Comparison of ENCODE assay signal across 27 cellular contexts in genomic region chr19:16882146-16882545, GRCh38. TPM values are rescaled to one million over a fixed set of nuclear protein-coding genes. Genes with fewer than 3 reads are reported as not detected.
"Had no signal": no experiment of that assay in that cellular context is flagged by ENCODE, and none has a peak within 500 bp of the region (broad histone marks: within the 10 kb centered on the region; RNA-seq: fewer than 3 reads in every experiment).

No MANE protein-coding gene starts in this region.

- H2AFZ ChIP-seq: hepatocyte had no signal

- H3K4me3 ChIP-seq: gastrocnemius medialis, hepatocyte, left ventricle myocardium inferior, mucosa of descending colon, skin epidermis, thyroid gland, upper lobe of left lung, vagina had no signal

- H3K27me3 ChIP-seq: gastrocnemius medialis, hepatocyte, thyroid gland, upper lobe of left lung, vagina had no signal

- H3K4me2 ChIP-seq: hepatocyte had no signal

- ATAC-seq: activated naive CD4-positive, alpha-beta T cell treated with anti-CD3 and anti-CD28 coated beads, Interleukin-2, amount 50 U/mL, for 72 hours; activated T-cell treated with anti-CD3 and anti-CD28 coated beads, Interleukin-2, amount 50 U/mL, for 72 hours; gastrocnemius medialis; mucosa of descending colon; natural killer cell treated with Interleukin-12 subunit alpha and Interleukin-12 subunit beta and Interleukin-15 and Interleukin-18, amount 100 ng/mL, for 72 hours; sciatic nerve had no signal

- H3K27me3 Mint-ChIP-seq: stimulated activated naive CD8-positive, alpha-beta T cell treated with anti-CD3 and anti-CD28 coated beads, Interleukin-15, Interleukin-2, amounts not matched to agents 100 ng/mL and 50 ng/mL, for 24 hours had no signal

- H3K4me1 ChIP-seq: gastrocnemius medialis, vagina had no signal

- H3K4me3 Mint-ChIP-seq: activated T-cell treated with anti-CD3 and anti-CD28 coated beads, Interleukin-2, amount 50 U/mL, for 72 hours; natural killer cell treated with Interleukin-12 subunit alpha and Interleukin-12 subunit beta and Interleukin-15 and Interleukin-18, amount 100 ng/mL, for 72 hours; stimulated activated naive CD8-positive, alpha-beta T cell treated with anti-CD3 and anti-CD28 coated beads, Interleukin-15, Interleukin-2, amounts not matched to agents 100 ng/mL and 50 ng/mL, for 24 hours; T-helper 2 cell treated with Interferon-gamma antibody and Interleukin-4, amounts not matched to agents 5 μg/mL and 100 μg/mL, for 36 hours had no signal

- DNase-seq: activated CD4-positive, alpha-beta T cell treated with anti-CD3 and anti-CD28 coated beads for 4 hours; activated CD4-positive, alpha-beta T cell treated with anti-CD3 and anti-CD28 coated beads, Interleukin-2, amount 50 U/mL, for 4 hours; activated naive CD4-positive, alpha-beta T cell; activated T-cell treated with anti-CD3 and anti-CD28 coated beads for 4 hours; activated T-cell treated with anti-CD3 and anti-CD28 coated beads, Interleukin-2, amount 50 U/mL, for 72 hours; dermis blood vessel endothelial cell; effector CD4-positive, alpha-beta T cell; gastrocnemius medialis; islet precursor cell; left ventricle myocardium inferior; mucosa of descending colon; stimulated activated CD4-positive, alpha-beta T cell treated with anti-CD3 and anti-CD28 coated beads, Interleukin-12 subunit alpha, Interleukin-12 subunit beta, amount 100 ng/mL, for 4 hours; stimulated activated CD4-positive, alpha-beta T cell treated with anti-CD3 and anti-CD28 coated beads, Interleukin-4, amount 100 ng/mL, for 1 hour; substantia nigra; thyroid gland; upper lobe of left lung had no signal

- H3K27ac Mint-ChIP-seq: activated naive CD4-positive, alpha-beta T cell treated with anti-CD3 and anti-CD28 coated beads, Interleukin-2, amount 50 U/mL, for 72 hours; activated T-cell treated with anti-CD3 and anti-CD28 coated beads, Interleukin-2, amount 50 U/mL, for 72 hours; natural killer cell treated with Interleukin-12 subunit alpha and Interleukin-12 subunit beta and Interleukin-15 and Interleukin-18, amount 100 ng/mL, for 72 hours; stimulated activated naive CD8-positive, alpha-beta T cell treated with anti-CD3 and anti-CD28 coated beads, Interleukin-15, Interleukin-2, amounts not matched to agents 100 ng/mL and 50 ng/mL, for 24 hours; T-helper 2 cell treated with Interferon-gamma antibody and Interleukin-4, amounts not matched to agents 5 μg/mL and 100 μg/mL, for 36 hours had no signal

- H3K27ac ChIP-seq: gastrocnemius medialis, hepatocyte, left ventricle myocardium inferior, skin epidermis, thyroid gland, vagina, VCaP had no signal

- H3K79me2 ChIP-seq: hepatocyte had no signal

RNA-seq across cellular contexts. Expression of gene F2RL3, which starts 6.7 kb away (rescaled TPM):
- total RNA-seq: activated naive CD4-positive, alpha-beta T cell treated with anti-CD3 and anti-CD28 coated beads, Interleukin-2, amount 50 U/mL, for 72 hours; activated T-cell treated with anti-CD3 and anti-CD28 coated beads, Interleukin-2, amount 50 U/mL, for 72 hours; epithelial cell of proximal tubule; myocyte had no signal
